In genomic region chr10:76950354-76950753, GRCh38 we compare ENCODE assay signal across 27 cellular contexts.
"Had no signal": no experiment of that assay in that cellular context is flagged by ENCODE, and none has a peak within 500 bp of the region (broad histone marks: within the 10 kb centered on the region; RNA-seq: fewer than 3 reads in every experiment).

No MANE protein-coding gene starts in this region.

- H3K27me3 ChIP-seq: ascending aorta, esophagus muscularis mucosa, gastroesophageal sphincter, pancreas had no signal

- H3K27me3 Mint-ChIP-seq: naive B cell; stimulated activated naive CD8-positive, alpha-beta T cell treated with anti-CD3 and anti-CD28 coated beads, Interleukin-15, Interleukin-2, amounts not matched to agents 100 ng/mL and 50 ng/mL, for 24 hours had no signal

- ATAC-seq: activated CD4-positive, alpha-beta T cell treated with anti-CD3 and anti-CD28 coated beads for 36 hours; activated CD8-positive, alpha-beta T cell treated with anti-CD3 and anti-CD28 coated beads, Interleukin-2, amount 10 ng/mL, durations not matched to agents 7 days and 5 days; activated T-cell treated with anti-CD3 and anti-CD28 coated beads, Interleukin-2, amount 50 U/mL, for 72 hours; gastroesophageal sphincter; pancreas; psoas muscle; right cardiac atrium; T-cell had no signal

- H3K36me3 Mint-ChIP-seq: activated naive CD8-positive, alpha-beta T cell; naive B cell; T-cell had no signal

- H3K9me3 Mint-ChIP-seq: activated T-cell treated with anti-CD3 and anti-CD28 coated beads, Interleukin-2, amount 50 U/mL, for 72 hours; central memory CD8-positive, alpha-beta T cell; mesothelial cell of epicardium; naive B cell; nephron progenitor cell; stimulated activated naive CD8-positive, alpha-beta T cell treated with anti-CD3 and anti-CD28 coated beads, Interleukin-15, Interleukin-2, amounts not matched to agents 100 ng/mL and 50 ng/mL, for 24 hours; T-cell had no signal

- H3K9me3 ChIP-seq: ascending aorta, esophagus muscularis mucosa, gastroesophageal sphincter, pancreas, psoas muscle, thoracic aorta had no signal

- H3K4me1 ChIP-seq: ascending aorta, esophagus muscularis mucosa, gastroesophageal sphincter, pancreas, psoas muscle had no signal

- H3K36me3 ChIP-seq: pancreas had no signal

- H3K4me3 Mint-ChIP-seq: activated CD4-positive, alpha-beta T cell treated with anti-CD3 and anti-CD28 coated beads for 36 hours; activated CD8-positive, alpha-beta T cell treated with anti-CD3 and anti-CD28 coated beads, Interleukin-2, amount 10 ng/mL, durations not matched to agents 7 days and 5 days; activated naive CD8-positive, alpha-beta T cell; activated T-cell treated with anti-CD3 and anti-CD28 coated beads, Interleukin-2, amount 50 U/mL, for 72 hours; central memory CD8-positive, alpha-beta T cell; mesothelial cell of epicardium; naive B cell; nephron progenitor cell; stimulated activated naive CD8-positive, alpha-beta T cell treated with anti-CD3 and anti-CD28 coated beads, Interleukin-15, Interleukin-2, amounts not matched to agents 100 ng/mL and 50 ng/mL, for 24 hours; T-cell had no signal

- H3K4me1 Mint-ChIP-seq: activated CD4-positive, alpha-beta T cell treated with anti-CD3 and anti-CD28 coated beads for 36 hours; central memory CD8-positive, alpha-beta T cell; mesothelial cell of epicardium; naive B cell; T-cell had no signal

- H3K4me3 ChIP-seq: ascending aorta, esophagus muscularis mucosa, gastroesophageal sphincter, pancreas, psoas muscle, thoracic aorta had no signal

- H3K27ac Mint-ChIP-seq: activated CD4-positive, alpha-beta T cell treated with anti-CD3 and anti-CD28 coated beads for 36 hours; activated CD8-positive, alpha-beta T cell treated with anti-CD3 and anti-CD28 coated beads, Interleukin-2, amount 10 ng/mL, durations not matched to agents 7 days and 5 days; activated naive CD8-positive, alpha-beta T cell; activated T-cell treated with anti-CD3 and anti-CD28 coated beads, Interleukin-2, amount 50 U/mL, for 72 hours; mesothelial cell of epicardium; naive B cell; nephron progenitor cell; stimulated activated naive CD8-positive, alpha-beta T cell treated with anti-CD3 and anti-CD28 coated beads, Interleukin-15, Interleukin-2, amounts not matched to agents 100 ng/mL and 50 ng/mL, for 24 hours; T-cell had no signal

- DNase-seq: activated CD4-positive, alpha-beta T cell treated with anti-CD3 and anti-CD28 coated beads for 36 hours; activated CD4-positive, CD25-positive, alpha-beta regulatory T cell; activated CD8-positive, alpha-beta T cell treated with anti-CD3 and anti-CD28 coated beads, Interleukin-2, amount 10 ng/mL, durations not matched to agents 7 days and 5 days; activated naive CD4-positive, alpha-beta T cell; activated T-cell treated with anti-CD3 and anti-CD28 coated beads for 4 hours; activated T-cell treated with anti-CD3 and anti-CD28 coated beads, Interleukin-2, amount 50 U/mL, for 72 hours; dermis blood vessel endothelial cell; effector CD4-positive, alpha-beta T cell; head of caudate nucleus; hippocampal formation; kidney; naive B cell; nephron progenitor cell; pancreas; psoas muscle; right cardiac atrium; stimulated activated CD4-positive, alpha-beta T cell treated with anti-CD3 and anti-CD28 coated beads, Interleukin-4, amount 100 ng/mL, for 1 hour; T-cell; trophoblast cell had no signal

- H3K27ac ChIP-seq: ascending aorta, esophagus muscularis mucosa, gastroesophageal sphincter, pancreas, psoas muscle, thoracic aorta had no signal
